In the genomic region with DNA sequence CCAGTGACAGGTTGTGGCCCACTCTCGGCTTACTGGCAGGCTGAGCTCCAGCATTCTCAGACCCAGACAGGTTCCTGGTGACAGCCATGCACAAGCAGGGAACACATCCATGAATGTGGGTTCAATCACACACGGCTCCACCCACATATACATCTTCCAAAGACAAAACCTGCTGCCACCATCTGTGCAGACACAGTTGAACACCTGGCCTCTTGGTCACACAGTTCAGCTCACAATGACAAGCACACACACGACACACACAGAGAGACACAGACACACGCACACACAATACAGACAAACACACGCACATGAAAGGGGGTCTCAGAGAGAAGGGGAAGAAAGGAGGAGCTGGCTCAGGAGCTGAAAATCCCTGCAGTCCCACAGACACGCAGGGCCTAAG, we compare ENCODE assay signal across 20 cellular contexts. TPM values are rescaled to one million over a fixed set of nuclear protein-coding genes. Genes with fewer than 3 reads are reported as not detected.
DNase-seq lines count a peak whose midpoint lies in the region; ATAC-seq, FAIRE-seq and TF ChIP-seq lines count a peak whose summit lies in the region.
"Had no signal": no experiment of that assay in that cellular context is flagged by ENCODE, and none has a peak within 500 bp of the region (broad histone marks: within the 10 kb centered on the region; RNA-seq: fewer than 3 reads in every experiment).

No MANE protein-coding gene starts in this region.

- H3K27ac Mint-ChIP-seq in neural crest cell (ENCODE audit: unreplicated experiment), result no peak overlapping the region

- DNase-seq in NCI-H2171 treated with DMSO at 0.1 percent for 48 hours (lab: John Stamatoyannopoulos, UW) (peak; percentile 85), NCI-H2171 (lab: John Stamatoyannopoulos, UW) (no peak), GM12892 (ENCODE audit: insufficient read length) (no peak), RWPE1 (ENCODE audit: low spot score) (no peak), neural crest cell (ENCODE audit: low read depth, low spot score) (no peak), medulla oblongata (ENCODE audit: extremely low spot score) (no peak)
- DNase-seq: DMS79 treated with DMSO at 0.1 percent for 48 hours, GOT3, left cardiac atrium, NCI-H1092 treated with DMSO at 0.1 percent for 48 hours, SHP77 treated with DMSO at 0.1 percent for 48 hours, spleen, thyroid gland had no signal

- no peaks in the 10 kb centered on the region for H3K27me3 Mint-ChIP-seq in neural crest cell (ENCODE audit: low read depth)

- no peaks in the 10 kb centered on the region for H3K36me3 Mint-ChIP-seq in neural crest cell (ENCODE audit: low read depth)

- H3K27ac ChIP-seq in RWPE1, result 0 out of 2 replicates have a peak overlapping the region, but pooled peaks have one; percentile 22
- H3K27ac ChIP-seq: A549, C4-2B, cardiac muscle cell, KMS-11, thyroid gland had no signal

- TF ChIP-seq CTCF in RWPE1 (conservative IDR thresholded peaks at IDR 0.05; ENCODE audit: low read depth) (no peak), neural crest cell (conservative IDR thresholded peaks at IDR 0.05) (no peak)

- H3K4me3 Mint-ChIP-seq in neural crest cell, result peak overlapping the region; percentile 24

- CTCF ChIA-PET in RWPE1 (lab: Yijun Ruan, JAX), result interaction anchor here (0.5 to 8.1 kb wide), 4 partner anchors 35 to 476 kb away, joined by 3 to 111 read pairs (median 10); no protein-coding TSS in a partner anchor

- POLR2A ChIA-PET in RWPE1 (lab: Yijun Ruan, JAX; ENCODE audit: low non-redundant PET), result interaction anchor here (0.6 to 0.7 kb wide), 2 partner anchors 39 to 154 kb away, joined by 3 to 4 read pairs; no protein-coding TSS in a partner anchor

- no peak for TF ChIP-seq POLR2A in GM12892 (IDR thresholded peaks at IDR 0.05; ENCODE audit: low read depth, low read length)

- FAIRE-seq in GM12892 (lab: Jason Lieb, UNC), result peak; percentile 62
- FAIRE-seq: A549 had no signal

- ATAC-seq in HG02970 (IDR thresholded peaks at IDR 0.05; ENCODE audit: low FRiP score, unreplicated experiment) (no peak), GM18907 (IDR thresholded peaks at IDR 0.05; ENCODE audit: unreplicated experiment) (no peak)
- ATAC-seq: A549; activated CD4-positive, CD25-positive, alpha-beta regulatory T cell treated with anti-CD3 and anti-CD28 coated beads, Interleukin-2, amount 50 U/mL, for 24 hours; left cardiac atrium had no signal

- peaks cover 34% of the 10 kb centered on the region for H3K4me1 Mint-ChIP-seq in neural crest cell

- H3K9me3 Mint-ChIP-seq in neural crest cell, result no peaks in the 10 kb centered on the region

RNA-seq across cellular contexts. Expression of a gene that starts 32.1 kb away (rescaled TPM):
- 1,875 TPM for polyA plus RNA-seq in GM12892 (2012; ENCODE audit: missing spikeins)
- total RNA-seq in neural crest cell, result 1,415 and 1,529 TPM in 2 replicates
